ENCODE assay signal across 17 cellular contexts in genomic region chr11:114011443-114011842, GRCh38. TPM values are rescaled to one million over a fixed set of nuclear protein-coding genes. Genes with fewer than 3 reads are reported as not detected.
A peak's percentile ranks its signal among the peaks of the same experiment; 100 is the strongest.
DNase-seq lines count a peak whose midpoint lies in the region; ATAC-seq lines count a peak whose summit lies in the region.
"Had no signal": no experiment of that assay in that cellular context is flagged by ENCODE, and none has a peak within 500 bp of the region (broad histone marks: within the 10 kb centered on the region; RNA-seq: fewer than 3 reads in every experiment).

No MANE protein-coding gene starts in this region.

- peak overlapping the region; percentile 19 for H3K27ac Mint-ChIP-seq in T-helper 17 cell
- H3K27ac Mint-ChIP-seq: B cell; CD4-positive, alpha-beta T cell; CD8-positive, alpha-beta T cell had no signal

- no peaks in the 10 kb centered on the region for H3K9me3 ChIP-seq in T-helper 17 cell (ENCODE audit: control insufficient read depth, low read length, poor library complexity, severe bottlenecking)
- H3K9me3 ChIP-seq: A549; BLaER1 treated with 17β-estradiol and CSF1 and Interleukin-3, amounts not matched to agents 10 nM and 100 nM; Caco-2 had no signal

- peaks cover 35% of the 10 kb centered on the region for H3K27me3 Mint-ChIP-seq in T-helper 17 cell
- H3K27me3 Mint-ChIP-seq: CD4-positive, alpha-beta T cell had no signal

- H3K4me3 Mint-ChIP-seq in T-helper 17 cell = no peak overlapping the region
- H3K4me3 Mint-ChIP-seq: B cell; CD4-positive, alpha-beta T cell; CD8-positive, alpha-beta T cell had no signal

- intact Hi-C loops in left colon (cut with DNase I, micrococcal nuclease) = no loop called here
- intact Hi-C loops in posterior vena cava (cut with DNase I) = no loop called here

- DNase-seq in T-helper 17 cell (no peak), left colon (no peak), posterior vena cava (ENCODE audit: low spot score) (peak; percentile 3), activated gamma-delta T cell (lab: John Stamatoyannopoulos, UW) (no peak)
- DNase-seq: AML-193; Caco-2; Calu3; CD4-positive, alpha-beta T cell; CD8-positive, alpha-beta T cell; DMS79 treated with DMSO at 0.1 percent for 48 hours; GF-D8 had no signal

- peaks cover 8% of the 10 kb centered on the region for H3K36me3 Mint-ChIP-seq in T-helper 17 cell (ENCODE audit: low read depth)
- H3K36me3 Mint-ChIP-seq: CD8-positive, alpha-beta T cell had no signal

- ATAC-seq in T-helper 17 cell (no peak), left colon (peak; percentile 53), GM21619 (IDR thresholded peaks at IDR 0.05; ENCODE audit: unreplicated experiment) (no peak), HG02884 (IDR thresholded peaks at IDR 0.05; ENCODE audit: unreplicated experiment) (no peak)
- ATAC-seq: A549; CD8-positive, alpha-beta T cell had no signal

- peaks cover 3% of the 10 kb centered on the region for H3K4me1 Mint-ChIP-seq in T-helper 17 cell
- H3K4me1 Mint-ChIP-seq: B cell had no signal

RNA-seq across cellular contexts. Expression of gene HTR3A, which starts 36.5 kb away (rescaled TPM):
- total RNA-seq in T-helper 17 cell (not detected), left colon (under 1 TPM in 1 of 2 donors, not detected in 1; 0.67 TPM), posterior vena cava (not detected)
- total RNA-seq: A172; Caco-2; Calu3; CD4-positive, alpha-beta T cell; CD8-positive, alpha-beta T cell had no signal

RNA-seq across cellular contexts. Expression of gene ZBTB16, which starts 48.1 kb away (rescaled TPM):
- total RNA-seq in T-helper 17 cell (10 to 100 TPM; 17.2 to 20.7 TPM), left colon (10 to 100 TPM in 1 of 2 donors, 1 to 10 TPM in 1; 10.0 to 75.1 TPM), posterior vena cava (100 to 1,000 TPM; 188 to 208 TPM)
- total RNA-seq: A172, Calu3 had no signal
